Comparison of ENCODE assay signal across 10 cellular contexts in the genomic region with DNA sequence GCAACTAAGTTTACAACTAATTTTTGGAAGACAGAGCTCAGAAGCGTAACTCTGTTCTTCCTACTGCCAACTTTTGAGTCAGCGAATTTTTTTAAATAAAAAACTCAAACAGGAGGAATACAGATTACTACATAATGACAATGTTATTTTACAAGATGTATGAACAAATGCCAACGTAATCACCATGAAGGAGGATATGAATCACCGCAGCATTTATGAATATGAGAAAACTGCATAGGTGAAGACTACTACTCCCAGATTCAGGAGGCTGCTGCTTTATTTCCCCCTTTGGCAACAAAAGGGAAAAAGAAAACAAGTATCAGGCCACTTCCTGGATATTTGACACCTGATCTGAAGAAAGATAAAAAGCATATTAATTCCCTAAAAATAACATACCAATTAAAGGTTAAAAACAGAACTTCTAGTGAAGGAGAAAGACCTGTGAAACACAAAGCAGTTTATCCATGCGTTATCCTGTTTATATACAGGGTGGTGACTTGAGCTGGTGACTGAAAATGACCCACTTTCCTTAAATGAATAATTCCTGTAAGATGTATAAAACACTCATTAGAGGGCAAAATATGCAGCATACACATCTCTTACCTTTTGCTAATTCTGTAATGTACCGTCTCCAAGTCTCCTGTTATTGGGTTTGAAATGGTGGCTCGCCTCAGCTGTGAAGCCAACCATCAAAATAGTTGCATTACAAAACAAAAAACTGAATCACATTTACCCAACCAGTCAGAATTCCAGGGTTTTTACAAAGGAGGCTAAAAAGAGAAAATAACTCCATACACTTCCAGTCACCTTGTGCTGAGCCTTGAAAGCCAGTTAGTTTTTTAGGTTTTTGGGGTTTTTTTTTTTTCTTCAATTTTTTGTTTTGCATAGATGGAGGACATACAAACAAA. TPM values are rescaled to one million over a fixed set of nuclear protein-coding genes. Genes with fewer than 3 reads are reported as not detected.
DNase-seq lines count a peak whose midpoint lies in the region; ATAC-seq and TF ChIP-seq lines count a peak whose summit lies in the region.
"Had no signal": no experiment of that assay in that cellular context is flagged by ENCODE, and none has a peak within 500 bp of the region (broad histone marks: within the 10 kb centered on the region; RNA-seq: fewer than 3 reads in every experiment).

No MANE protein-coding gene starts in this region.

- 42% methylated on average over 7 of the region's 7 CpGs for WGBS in aorta, 2 donors

- H3K36me3 ChIP-seq in left lung (peaks cover 0 to 75% of the 10 kb centered on the region in 2 donors), aorta (ENCODE audit: control insufficient read depth in 1 of 2, insufficient read depth in 2 of 2, low read length in 1 of 2) (no peaks in the 10 kb centered on the region)

- ATAC-seq in activated T-cell treated with anti-CD3 and anti-CD28 coated beads, Interleukin-2, amount 50 U/mL, for 72 hours (replicated peaks in 1 of 2) = no peak
- no peak for ATAC-seq in activated T-cell treated with anti-CD3 and anti-CD28 coated beads, Interleukin-2, amount 50 U/mL, for 4 hours
- ATAC-seq in left lung (peak; percentile 47), aorta (ENCODE audit: low FRiP score) (peak; percentile 74), GM18861 (IDR thresholded peaks at IDR 0.05; ENCODE audit: unreplicated experiment) (no peak)

- TF ChIP-seq CTCF in choroid plexus epithelial cell (conservative IDR thresholded peaks at IDR 0.05; ENCODE audit: low read depth, low read length) (no peak), left lung (IDR thresholded peaks at IDR 0.05) (no peak)

- H3K4me3 ChIP-seq in choroid plexus epithelial cell (ENCODE audit: low read depth, low read length) (no peak overlapping the region), left lung (no peak overlapping the region), aorta (ENCODE audit: low read length in 2 of 2) (no peak overlapping the region)

- peaks cover 7% of the 10 kb centered on the region for H3K4me1 Mint-ChIP-seq in activated T-cell treated with anti-CD3 and anti-CD28 coated beads, Interleukin-2, amount 50 U/mL, for 72 hours (ENCODE audit: low read depth)
- no peaks in the 10 kb centered on the region for H3K4me1 Mint-ChIP-seq in activated T-cell treated with anti-CD3 and anti-CD28 coated beads, Interleukin-2, amount 50 U/mL, for 4 hours (ENCODE audit: low read depth)
- H3K4me1 Mint-ChIP-seq: naive B cell had no signal

- no peak overlapping the region for H3K4me3 Mint-ChIP-seq in activated T-cell treated with anti-CD3 and anti-CD28 coated beads, Interleukin-2, amount 50 U/mL, for 72 hours
- no peak overlapping the region for H3K4me3 Mint-ChIP-seq in activated T-cell treated with anti-CD3 and anti-CD28 coated beads, Interleukin-2, amount 50 U/mL, for 4 hours
- H3K4me3 Mint-ChIP-seq: naive B cell had no signal

- H3K9me3 ChIP-seq in left lung = no peaks in the 10 kb centered on the region
- H3K9me3 ChIP-seq in aorta (ENCODE audit: control insufficient read depth, low read length) = no peaks in the 10 kb centered on the region

- peak overlapping the region; percentile 44 for H3K27ac Mint-ChIP-seq in activated T-cell treated with anti-CD3 and anti-CD28 coated beads, Interleukin-2, amount 50 U/mL, for 72 hours

- no peaks in the 10 kb centered on the region for H3K9me3 Mint-ChIP-seq in activated T-cell treated with anti-CD3 and anti-CD28 coated beads, Interleukin-2, amount 50 U/mL, for 72 hours
- no peaks in the 10 kb centered on the region for H3K9me3 Mint-ChIP-seq in activated T-cell treated with anti-CD3 and anti-CD28 coated beads, Interleukin-2, amount 50 U/mL, for 4 hours
- H3K9me3 Mint-ChIP-seq: naive B cell had no signal

- H3K27ac ChIP-seq in left lung (no peak overlapping the region), aorta (ENCODE audit: low read depth in 1 of 2, low read length in 2 of 2) (no peak overlapping the region)
- H3K27ac ChIP-seq: C4-2B had no signal

- peaks cover 0 to 15% of the 10 kb centered on the region in 2 donors for H3K36me3 Mint-ChIP-seq in activated T-cell treated with anti-CD3 and anti-CD28 coated beads, Interleukin-2, amount 50 U/mL, for 72 hours (ENCODE audit: insufficient read depth in 2 of 2)
- peaks cover 23% of the 10 kb centered on the region for H3K36me3 Mint-ChIP-seq in activated T-cell treated with anti-CD3 and anti-CD28 coated beads, Interleukin-2, amount 50 U/mL, for 4 hours (ENCODE audit: insufficient read depth)

- H3K27me3 ChIP-seq in left lung (no peaks in the 10 kb centered on the region), aorta (ENCODE audit: control insufficient read depth in 1 of 2, insufficient read depth in 2 of 2, low read length in 1 of 2) (no peaks in the 10 kb centered on the region)

- DNase-seq in activated T-cell treated with anti-CD3 and anti-CD28 coated beads, Interleukin-2, amount 50 U/mL, for 72 hours = no peak
- no peak for DNase-seq in activated T-cell treated with anti-CD3 and anti-CD28 coated beads, Interleukin-2, amount 50 U/mL, for 4 hours
- peak; percentile 91 for DNase-seq in choroid plexus epithelial cell (ENCODE audit: low read depth)
- no peak for DNase-seq in left lung
- DNase-seq in aorta = no peak
- no peak for DNase-seq in ecto neural progenitor cell (ENCODE audit: low spot score)
- DNase-seq in NCI-H2029 treated with DMSO at 0.1 percent for 48 hours (lab: John Stamatoyannopoulos, UW) = no peak
- DNase-seq: naive B cell had no signal

- no peaks in the 10 kb centered on the region for H3K27me3 Mint-ChIP-seq in activated T-cell treated with anti-CD3 and anti-CD28 coated beads, Interleukin-2, amount 50 U/mL, for 72 hours (ENCODE audit: low read depth)
- no peaks in the 10 kb centered on the region for H3K27me3 Mint-ChIP-seq in activated T-cell treated with anti-CD3 and anti-CD28 coated beads, Interleukin-2, amount 50 U/mL, for 4 hours (ENCODE audit: low read depth)
- H3K27me3 Mint-ChIP-seq: naive B cell had no signal

- intact Hi-C loops in left lung (cut with DNase I) = no loop called here
- intact Hi-C loops in aorta (cut with DNase I) = no loop called here

- H3K4me1 ChIP-seq in left lung (peaks cover 0 to 10% of the 10 kb centered on the region in 2 donors), aorta (ENCODE audit: control insufficient read depth in 1 of 2, insufficient read depth in 2 of 2, low read length in 2 of 2) (no peaks in the 10 kb centered on the region)

RNA-seq across cellular contexts. Expression of a gene that starts 52.0 kb away (rescaled TPM):
- 10 to 100 TPM; 20.5 to 28.8 TPM for total RNA-seq in activated T-cell treated with anti-CD3 and anti-CD28 coated beads, Interleukin-2, amount 50 U/mL, for 72 hours
- total RNA-seq in activated T-cell treated with anti-CD3 and anti-CD28 coated beads, Interleukin-2, amount 50 U/mL, for 4 hours = 10 to 100 TPM; 19.8 to 23.8 (median 21.5) TPM
- 10 to 100 TPM; 49.3 to 60.3 TPM for total RNA-seq in left lung
- 10 to 100 TPM; 43.5 to 72.5 TPM for total RNA-seq in aorta
- 10 to 100 TPM; 10.6 to 13.8 TPM for polyA plus RNA-seq in aorta

Comparison
In these comparisons a context has a peak if more than half of its experiments do, and no peak if none do; other contexts are left out.
1. ATAC-seq: peak in left lung (single experiment) and aorta (single experiment); none in activated T-cell treated with anti-CD3 and anti-CD28 coated beads, Interleukin-2, amount 50 U/mL, for 72 hours (0 of 2), activated T-cell treated with anti-CD3 and anti-CD28 coated beads, Interleukin-2, amount 50 U/mL, for 4 hours (0 of 2) and GM18861 (single experiment).